24 cellular contexts compared by ENCODE assay signal in genomic region chr16:84014570-84015327, GRCh38. TPM values are rescaled to one million over a fixed set of nuclear protein-coding genes. Genes with fewer than 3 reads are reported as not detected.
DNase-seq lines count a peak whose midpoint lies in the region; ATAC-seq, FAIRE-seq and TF ChIP-seq lines count a peak whose summit lies in the region.
"Had no signal": no experiment of that assay in that cellular context is flagged by ENCODE, and none has a peak within 500 bp of the region (broad histone marks: within the 10 kb centered on the region; RNA-seq: fewer than 3 reads in every experiment).

No MANE protein-coding gene starts in this region.

- H3K9me1 ChIP-seq in K562 (ENCODE audit: control insufficient read depth, insufficient read depth, low read length), result no peaks in the 10 kb centered on the region

- no peak overlapping the region for H3K9ac ChIP-seq in HUES48 (ENCODE audit: low read depth, low read length)
- 0 out of 4 replicates have a peak overlapping the region, but pooled peaks of 1 of the 2 experiments have one; percentile 39 for H3K9ac ChIP-seq in K562 (ENCODE audit: insufficient read depth in 1 of 2, low read depth in 2 of 2, low read length in 2 of 2)

- H3K4me1 Mint-ChIP-seq in activated naive CD8-positive, alpha-beta T cell (ENCODE audit: low read depth), result peaks cover 3% of the 10 kb centered on the region
- peaks cover 5% of the 10 kb centered on the region for H3K4me1 Mint-ChIP-seq in activated naive CD8-positive, alpha-beta T cell treated with anti-CD3 and anti-CD28 coated beads, Interleukin-2, amount 50 U/mL, for 24 hours

- DNase-seq in activated naive CD8-positive, alpha-beta T cell treated with anti-CD3 and anti-CD28 coated beads, Interleukin-2, amount 50 U/mL, for 24 hours, result no peak
- DNase-seq in K562 (ENCODE audit: extremely low read depth in 1 of 4, low spot score in 3 of 4), result no peak
- DNase-seq in testis, result no peak
- DNase-seq in heart left ventricle, result no peak
- DNase-seq: amniotic stem cell, NCI-H1105, NCI-H446 treated with DMSO at 0.1 percent for 48 hours, psoas muscle had no signal

- H3K79me2 ChIP-seq in K562 (ENCODE audit: control insufficient read depth, insufficient read depth, low read length), result no peaks in the 10 kb centered on the region

- H3K36me3 ChIP-seq in HUES48 (ENCODE audit: control insufficient read depth, insufficient read depth, low read length), result no peaks in the 10 kb centered on the region
- H3K36me3 ChIP-seq in K562 (ENCODE audit: control insufficient read depth, insufficient read depth, low read length), result no peaks in the 10 kb centered on the region
- no peaks in the 10 kb centered on the region for H3K36me3 ChIP-seq in neutrophil
- no peaks in the 10 kb centered on the region for H3K36me3 ChIP-seq in testis (ENCODE audit: low read depth, missing control alignments)
- no peaks in the 10 kb centered on the region for H3K36me3 ChIP-seq in heart left ventricle
- H3K36me3 ChIP-seq: left lung, MG63 had no signal

- H3K27ac Mint-ChIP-seq in activated naive CD8-positive, alpha-beta T cell, result no peak overlapping the region
- no peak overlapping the region for H3K27ac Mint-ChIP-seq in activated naive CD8-positive, alpha-beta T cell treated with anti-CD3 and anti-CD28 coated beads, Interleukin-2, amount 50 U/mL, for 24 hours
- H3K27ac Mint-ChIP-seq: activated naive CD4-positive, alpha-beta T cell treated with anti-CD3 and anti-CD28 coated beads, Interleukin-2, amount 10 ng/mL, durations not matched to agents 7 days and 5 days; CD4-positive, CD25-positive, alpha-beta regulatory T cell had no signal

- peak overlapping the region; percentile 60 for H3K4me2 ChIP-seq in K562 (ENCODE audit: insufficient read depth, low read length)

- H4K20me1 ChIP-seq in K562 (replicated peaks; ENCODE audit: control insufficient read depth, insufficient read depth, low read length), result no peaks in the 10 kb centered on the region

- in situ Hi-C loops in K562 (cut with MboI), result no loop called here

- intact Hi-C loops in K562 (cut with micrococcal nuclease), result loop anchor here (2.0 kb wide), 1 partner anchor 28 kb away; the partner anchor contains the start of gene SLC38A8
- intact Hi-C loops in testis (cut with DNase I; ENCODE audit: low total_unique reads), result no loop called here
- intact Hi-C loops in heart left ventricle (cut with DNase I), result no loop called here

- 0 out of 2 replicates have a peak, but pooled peaks have one; percentile 4 for TF ChIP-seq EP300 in K562 (IDR thresholded peaks at IDR 0.05; ENCODE audit: low read length)

- FAIRE-seq in K562 (lab: Jason Lieb, UNC), result peak; percentile 32
- FAIRE-seq: islet of Langerhans, urothelium cell line had no signal

- no peaks in the 10 kb centered on the region for H3K36me3 Mint-ChIP-seq in activated naive CD8-positive, alpha-beta T cell
- peaks cover 2% of the 10 kb centered on the region for H3K36me3 Mint-ChIP-seq in activated naive CD8-positive, alpha-beta T cell treated with anti-CD3 and anti-CD28 coated beads, Interleukin-2, amount 50 U/mL, for 24 hours (ENCODE audit: low read depth)
- H3K36me3 Mint-ChIP-seq: activated naive CD4-positive, alpha-beta T cell treated with anti-CD3 and anti-CD28 coated beads, Interleukin-2, amount 10 ng/mL, durations not matched to agents 7 days and 5 days; CD4-positive, CD25-positive, alpha-beta regulatory T cell had no signal

- peak overlapping the region; percentile 17 for H3K4me3 Mint-ChIP-seq in activated naive CD8-positive, alpha-beta T cell
- no peak overlapping the region for H3K4me3 Mint-ChIP-seq in activated naive CD8-positive, alpha-beta T cell treated with anti-CD3 and anti-CD28 coated beads, Interleukin-2, amount 50 U/mL, for 24 hours
- H3K4me3 Mint-ChIP-seq: activated naive CD4-positive, alpha-beta T cell treated with anti-CD3 and anti-CD28 coated beads, Interleukin-2, amount 10 ng/mL, durations not matched to agents 7 days and 5 days had no signal

- H2AFZ ChIP-seq in K562 (ENCODE audit: low read depth, low read length), result peak overlapping the region; percentile 40

- H3K9me3 ChIP-seq in HUES48 (ENCODE audit: control insufficient read depth, insufficient read depth, low read length) (no peaks in the 10 kb centered on the region), K562 (replicated peaks; ENCODE audit: control insufficient read depth, insufficient read depth, low read depth, low read length) (no peaks in the 10 kb centered on the region), neutrophil (no peaks in the 10 kb centered on the region), testis (no peaks in the 10 kb centered on the region), heart left ventricle (no peaks in the 10 kb centered on the region)
- H3K9me3 ChIP-seq: left lung, MG63, psoas muscle had no signal

- WGBS in K562 (ENCODE audit: insufficient coverage, low coverage, missing lambda C conversion rate), result 14% methylated on average over 14 of the region's 14 CpGs
- WGBS in testis, 2 donors, result 72 to 73% methylated on average over 13 to 14 of the region's 14 CpGs
- whole genome bisulfite sequencing in heart left ventricle, 4 donors, result 67 to 75% (median 72%) methylated on average over 14 of the region's 14 CpGs

- 0 out of 2 replicates have a peak, but pooled peaks cover 3% of the 10 kb centered on the region for H3K4me1 ChIP-seq in HUES48 (ENCODE audit: control insufficient read depth, insufficient read depth, low read length)
- H3K4me1 ChIP-seq in K562 (replicated peaks in 1 of 2; ENCODE audit: control insufficient read depth in 2 of 2, insufficient read depth in 2 of 2, low read length in 2 of 2), result peaks cover 10 to 19% of the 10 kb centered on the region in 2 experiments; a peak in 4 of 5 replicates
- peaks cover 0 to 4% of the 10 kb centered on the region in 2 experiments for H3K4me1 ChIP-seq in neutrophil (ENCODE audit: control insufficient read depth in 1 of 2, insufficient read depth in 1 of 2, low read depth in 1 of 2, low read length in 1 of 2)
- H3K4me1 ChIP-seq in testis, result no peaks in the 10 kb centered on the region
- peaks cover 0 to 7% (median 0%) of the 10 kb centered on the region in 12 donors for H3K4me1 ChIP-seq in heart left ventricle
- H3K4me1 ChIP-seq: left lung, psoas muscle had no signal

- no peak for ATAC-seq in activated naive CD8-positive, alpha-beta T cell treated with anti-CD3 and anti-CD28 coated beads, Interleukin-2, amount 50 U/mL, for 24 hours
- ATAC-seq in K562 (no peak), heart left ventricle (no peak), HG02588 (IDR thresholded peaks at IDR 0.05; ENCODE audit: unreplicated experiment) (no peak)

- H3K9me3 Mint-ChIP-seq in activated naive CD8-positive, alpha-beta T cell (ENCODE audit: low read depth), result no peaks in the 10 kb centered on the region
- H3K9me3 Mint-ChIP-seq in activated naive CD8-positive, alpha-beta T cell treated with anti-CD3 and anti-CD28 coated beads, Interleukin-2, amount 50 U/mL, for 24 hours, result peaks cover 10% of the 10 kb centered on the region

- H3K4me3 ChIP-seq in HUES48 (ENCODE audit: low read depth, low read length), result peak overlapping the region; percentile 8; the same call in 1 of the 2 replicates
- no peak overlapping the region; the same call in 1 of the 2 replicates for H3K4me3 ChIP-seq in K562
- no peak overlapping the region for H3K4me3 ChIP-seq in neutrophil (ENCODE audit: low read depth in 1 of 2, low read length in 1 of 2)
- H3K4me3 ChIP-seq in testis, result no peak overlapping the region
- no peak overlapping the region for H3K4me3 ChIP-seq in heart left ventricle
- H3K4me3 ChIP-seq: left lung, MG63, psoas muscle, SK-N-MC had no signal

- no peaks in the 10 kb centered on the region for H3K27me3 ChIP-seq in HUES48 (ENCODE audit: control insufficient read depth, insufficient read depth, low read length)
- H3K27me3 ChIP-seq in K562 (ENCODE audit: control insufficient read depth in 2 of 2, insufficient read depth in 2 of 2, low read length in 2 of 2), result peaks cover 8 to 23% of the 10 kb centered on the region in 2 experiments; a peak in 4 of 5 replicates
- peaks cover 46% of the 10 kb centered on the region for H3K27me3 ChIP-seq in neutrophil
- no peaks in the 10 kb centered on the region for H3K27me3 ChIP-seq in testis
- no peaks in the 10 kb centered on the region for H3K27me3 ChIP-seq in heart left ventricle
- H3K27me3 ChIP-seq: MG63 had no signal

- H3K27ac ChIP-seq in HUES48 (ENCODE audit: low read depth, low read length) (no peak overlapping the region), K562 (ENCODE audit: extremely low read depth, low read depth, low read length) (no peak overlapping the region), neutrophil (peak overlapping the region; percentile 74), testis (no peak overlapping the region), heart left ventricle (no peak overlapping the region)
- H3K27ac ChIP-seq: 22Rv1, left lung, psoas muscle, SK-N-MC had no signal

- BruUV-seq in K562 (replicated peaks; lab: Mats Ljungman, UMichigan), result no TSS peak

- TF ChIP-seq CTCF in K562 (IDR thresholded peaks at IDR 0.05 in 2 of 3, conservative IDR thresholded peaks at IDR 0.05 in 1 of 3; ENCODE audit: insufficient read depth in 2 of 3, low read depth in 1 of 3, low read length in 3 of 3) (no peak), neutrophil (IDR thresholded peaks at IDR 0.05) (no peak), testis (IDR thresholded peaks at IDR 0.05) (no peak), heart left ventricle (IDR thresholded peaks at IDR 0.05) (no peak)

- POLR2A ChIA-PET in K562 (lab: Yijun Ruan, JAX), result interaction anchor here (0.6 to 1.8 kb wide), 11 partner anchors 10 to 206 kb away, joined by 3 to 7 read pairs (median 4); no protein-coding TSS in a partner anchor

- TF ChIP-seq RAD21 in K562 (CRISPR knock-in tag; conservative IDR thresholded peaks at IDR 0.05 in 1 of 2, IDR thresholded peaks at IDR 0.05 in 1 of 2), result no peak

- CTCF ChIA-PET in K562 (lab: Yijun Ruan, JAX; ENCODE audit: low intra/inter-chr PET ratio), result no interaction called here

- peaks cover 1% of the 10 kb centered on the region for H3K27me3 Mint-ChIP-seq in activated naive CD8-positive, alpha-beta T cell
- H3K27me3 Mint-ChIP-seq in activated naive CD8-positive, alpha-beta T cell treated with anti-CD3 and anti-CD28 coated beads, Interleukin-2, amount 50 U/mL, for 24 hours, result peaks cover 10% of the 10 kb centered on the region

- TF ChIP-seq POLR2A in K562 (conservative IDR thresholded peaks at IDR 0.05) (no peak), testis (IDR thresholded peaks at IDR 0.05) (no peak), heart left ventricle (IDR thresholded peaks at IDR 0.05) (no peak)

RNA-seq across cellular contexts. Expression of gene SLC38A8, which starts 27.8 kb away (rescaled TPM):
- not detected in 2 replicates for total RNA-seq in K562 (2011; cell fraction: chromatin; rRNA removed; ENCODE audit: low replicate concordance)
- not detected in 2 replicates for total RNA-seq in K562 (2011; cell fraction: nucleolus; rRNA removed)
- not detected in 2 replicates for total RNA-seq in K562 (2011; cell fraction: nucleoplasm; rRNA removed)
- not detected in 2 replicates for total RNA-seq in K562 (2014; rRNA removed)
- not detected in 2 replicates for total RNA-seq in K562 (2014; rRNA removed; fragmentation: Illumina TruSeq; extraction: Trizol)
- total RNA-seq in K562 (2015; rRNA removed; fragmentation: Illumina TruSeq; extraction: Trizol), result not detected in 2 replicates
- total RNA-seq in K562 (2021), result not detected in 2 replicates
- polyA plus RNA-seq in K562 (2011; rRNA removed), result not detected in 2 replicates
- polyA plus RNA-seq in K562 (2011; cell fraction: cytosol; rRNA removed), result not detected in 2 replicates
- polyA plus RNA-seq in K562 (2011; cell fraction: nucleus; rRNA removed), result not detected in 2 replicates
- not detected in 2 replicates for polyA plus RNA-seq in K562 (2012)
- not detected in 2 replicates for polyA plus RNA-seq in K562 (2014; fragmentation: Illumina TruSeq; extraction: Trizol)
- not detected for polyA plus RNA-seq in K562 (2014; fragmentation: Nextera tagmentation; extraction: Ambion mirVana)
- polyA plus RNA-seq in K562 (2014; rRNA removed), result 0.28 TPM in 1 of 2 replicates, not detected in the other
- polyA minus RNA-seq in K562 (2011; rRNA and poly(A)+ RNA removed), result not detected in 2 replicates
- polyA minus RNA-seq in K562 (2011; cell fraction: cytosol; rRNA and poly(A)+ RNA removed), result not detected in 2 replicates
- not detected in 2 replicates for polyA minus RNA-seq in K562 (2011; cell fraction: nucleus; rRNA and poly(A)+ RNA removed)
- total RNA-seq in testis, result under 1 TPM; 0.39 to 0.43 TPM
- 0.33 TPM for polyA plus RNA-seq in testis (ENCODE audit: insufficient read depth, low read depth, low replicate concordance)
- 1 to 10 TPM in 3 of 9 donors, under 1 TPM in 4, not detected in 2; 0.29 to 5.8 (median 0.63) TPM for total RNA-seq in heart left ventricle
- 10 to 100 TPM in 1 of 2 donors, not detected in 1; 25.3 TPM for polyA plus RNA-seq in heart left ventricle
- total RNA-seq: bronchial epithelial cell; CD4-positive, CD25-positive, alpha-beta regulatory T cell; fibroblast of lung; myocyte; T-helper 1 cell treated with Interleukin-12 subunit alpha and Interleukin-12 subunit beta and Interleukin-4 antibody, amounts not matched to agents 30 ng/mL and 1 ng/mL, for 36 hours had no signal
- polyA plus RNA-seq: CD4-positive, CD25-positive, alpha-beta regulatory T cell; fibroblast of lung had no signal

RNA-seq across cellular contexts. Expression of gene NECAB2, which starts 46.7 kb away (rescaled TPM):
- total RNA-seq in K562 (2011; cell fraction: chromatin; rRNA removed; ENCODE audit: low replicate concordance), result 0.51 and 1.2 TPM in 2 replicates
- total RNA-seq in K562 (2011; cell fraction: nucleolus; rRNA removed), result 0.39 and 0.83 TPM in 2 replicates
- total RNA-seq in K562 (2011; cell fraction: nucleoplasm; rRNA removed), result not detected in 2 replicates
- total RNA-seq in K562 (2014; rRNA removed) (not detected in 2 replicates), K562 (2014; rRNA removed; fragmentation: Illumina TruSeq; extraction: Trizol) (not detected in 2 replicates), K562 (2015; rRNA removed; fragmentation: Illumina TruSeq; extraction: Trizol) (not detected in 2 replicates), K562 (2021) (not detected in 2 replicates), testis (10 to 100 TPM in 1 of 2 donors, 1 to 10 TPM in 1; 9.5 to 13.9 TPM), heart left ventricle (1 to 10 TPM in 2 of 9 donors, under 1 TPM in 5, not detected in 2; 0.24 to 1.3 (median 0.77) TPM)
- polyA plus RNA-seq in K562 (2011; rRNA removed) (0.09 and 0.28 TPM in 2 replicates), K562 (2014; fragmentation: Illumina TruSeq; extraction: Trizol) (not detected in 2 replicates), K562 (2014; fragmentation: Nextera tagmentation; extraction: Ambion mirVana) (not detected), K562 (2014; rRNA removed) (0.03 TPM in 1 of 2 replicates, not detected in the other), testis (ENCODE audit: insufficient read depth, low read depth, low replicate concordance) (12.9 TPM), heart left ventricle (1 to 10 TPM; 1.2 to 2.1 TPM)
- polyA plus RNA-seq in K562 (2011; cell fraction: cytosol; rRNA removed), result 0.07 and 0.16 TPM in 2 replicates
- 0.49 and 1.1 TPM in 2 replicates for polyA plus RNA-seq in K562 (2011; cell fraction: nucleus; rRNA removed)
- 0.05 and 0.28 TPM in 2 replicates for polyA plus RNA-seq in K562 (2012)
- polyA minus RNA-seq in K562 (2011; rRNA and poly(A)+ RNA removed), result not detected in 2 replicates
- polyA minus RNA-seq in K562 (2011; cell fraction: cytosol; rRNA and poly(A)+ RNA removed), result not detected in 2 replicates
- polyA minus RNA-seq in K562 (2011; cell fraction: nucleus; rRNA and poly(A)+ RNA removed), result 0.22 and 0.27 TPM in 2 replicates
- total RNA-seq: bronchial epithelial cell; CD4-positive, CD25-positive, alpha-beta regulatory T cell; myocyte; psoas muscle; T-helper 1 cell treated with Interleukin-12 subunit alpha and Interleukin-12 subunit beta and Interleukin-4 antibody, amounts not matched to agents 30 ng/mL and 1 ng/mL, for 36 hours had no signal
- polyA plus RNA-seq: CD4-positive, CD25-positive, alpha-beta regulatory T cell had no signal

Comparison
In these comparisons a context has a peak if more than half of its experiments do, and no peak if none do; other contexts are left out.
1. RNA of gene NECAB2, which starts 46.7 kb away (total RNA-seq): 9.5 to 13.9 TPM in testis; 0.24 to 1.3 TPM in heart left ventricle and 0.39 to 1.2 TPM in K562; every median in the first group is over 4 times any median in the second.